In genomic region chr17:41717408-41718286, GRCh38 we compare ENCODE assay signal across 9 cellular contexts. TPM values are rescaled to one million over a fixed set of nuclear protein-coding genes. Genes with fewer than 3 reads are reported as not detected.
DNase-seq lines count a peak whose midpoint lies in the region; ATAC-seq and TF ChIP-seq lines count a peak whose summit lies in the region.
"Had no signal": no experiment of that assay in that cellular context is flagged by ENCODE, and none has a peak within 500 bp of the region (broad histone marks: within the 10 kb centered on the region; RNA-seq: fewer than 3 reads in every experiment).

No MANE protein-coding gene starts in this region.

- no peak overlapping the region for H3K4me3 ChIP-seq in choroid plexus epithelial cell (ENCODE audit: low read depth, low read length)

- no peak for TF ChIP-seq CTCF in choroid plexus epithelial cell (conservative IDR thresholded peaks at IDR 0.05; ENCODE audit: low read depth, low read length)

- ATAC-seq in sciatic nerve (peak; percentile 46), GM21576 (IDR thresholded peaks at IDR 0.05; ENCODE audit: unreplicated experiment) (no peak)
- no peak for ATAC-seq in stimulated activated naive CD8-positive, alpha-beta T cell treated with anti-CD3 and anti-CD28 coated beads, Interleukin-15, Interleukin-2, amounts not matched to agents 100 U/mL and 50 U/mL, for 24 hours

- peak; percentile 76 for DNase-seq in SIG-M5 treated with dmso at 0.1 percent for 504 hours (lab: John Stamatoyannopoulos, UW; ENCODE audit: unreplicated experiment)
- no peak for DNase-seq in SIG-M5 (lab: John Stamatoyannopoulos, UW)
- DNase-seq in NCI-H774 (lab: John Stamatoyannopoulos, UW), result peak; percentile 35
- peak; percentile 58 for DNase-seq in choroid plexus epithelial cell (ENCODE audit: low read depth)
- no peak for DNase-seq in sciatic nerve (ENCODE audit: low spot score)
- DNase-seq in stimulated activated naive CD8-positive, alpha-beta T cell treated with anti-CD3 and anti-CD28 coated beads, Interleukin-15, Interleukin-2, amounts not matched to agents 100 U/mL and 50 U/mL, for 24 hours, result no peak
- no peak for DNase-seq in NCI-H146 (lab: John Stamatoyannopoulos, UW)
- DNase-seq: KG1 had no signal

- intact Hi-C loops in sciatic nerve (cut with DNase I), result no loop called here

RNA-seq across cellular contexts. Expression of gene GAST, which starts 5.5 kb away (rescaled TPM):
- total RNA-seq in sciatic nerve, result not detected

RNA-seq across cellular contexts. Expression of gene HAP1, which starts 16.8 kb away (rescaled TPM):
- total RNA-seq in sciatic nerve, result 0.09 TPM

RNA-seq across cellular contexts. Expression of gene EIF1, which starts 29.0 kb away (rescaled TPM):
- 891 TPM for total RNA-seq in sciatic nerve

Comparison
In these comparisons a context has a peak if more than half of its experiments do, and no peak if none do; other contexts are left out.
1. DNase-seq: peak in SIG-M5 treated with dmso at 0.1 percent for 504 hours (single experiment), NCI-H774 (single experiment) and choroid plexus epithelial cell (single experiment); none in SIG-M5 (single experiment), sciatic nerve (single experiment), stimulated activated naive CD8-positive, alpha-beta T cell treated with anti-CD3 and anti-CD28 coated beads, Interleukin-15, Interleukin-2, amounts not matched to agents 100 U/mL and 50 U/mL, for 24 hours (single experiment) and NCI-H146 (single experiment).